In the genomic region with DNA sequence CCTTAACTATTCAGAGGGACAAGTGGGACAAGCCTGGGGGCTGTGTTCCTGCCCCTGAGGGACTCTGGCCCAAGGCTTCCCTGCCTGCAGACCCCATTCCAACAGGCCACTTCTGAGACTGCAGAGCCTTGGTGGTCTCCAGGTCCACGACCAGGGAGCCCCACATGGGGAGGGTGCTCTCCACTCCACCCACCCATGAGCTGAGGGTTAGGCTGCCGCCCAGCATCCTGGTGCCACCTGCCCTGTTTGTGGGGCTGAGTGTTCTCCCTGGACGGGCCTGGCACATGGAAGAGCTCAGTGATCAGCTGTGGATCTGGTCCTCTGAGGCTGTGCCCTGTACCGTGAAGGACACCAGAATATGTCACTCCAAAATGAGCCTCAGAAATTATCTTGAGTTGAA, we compare ENCODE assay signal across 31 cellular contexts. TPM values are rescaled to one million over a fixed set of nuclear protein-coding genes. Genes with fewer than 3 reads are reported as not detected.
"Had no signal": no experiment of that assay in that cellular context is flagged by ENCODE, and none has a peak within 500 bp of the region (broad histone marks: within the 10 kb centered on the region; RNA-seq: fewer than 3 reads in every experiment).

No MANE protein-coding gene starts in this region.

- H3K36me3 Mint-ChIP-seq: activated naive CD4-positive, alpha-beta T cell treated with anti-CD3 and anti-CD28 coated beads, Interleukin-2, amount 10 ng/mL, durations not matched to agents 7 days and 5 days; activated naive CD8-positive, alpha-beta T cell treated with anti-CD3 and anti-CD28 coated beads, Interleukin-2, amount 10 ng/mL, durations not matched to agents 7 days and 5 days; brain had no signal

- ATAC-seq: activated CD4-positive, CD25-positive, alpha-beta regulatory T cell treated with anti-CD3 and anti-CD28 coated beads, Interleukin-2, amount 50 U/mL, for 24 hours; activated CD8-positive, alpha-beta T cell treated with anti-CD3 and anti-CD28 coated beads for 36 hours; activated naive CD4-positive, alpha-beta T cell treated with anti-CD3 and anti-CD28 coated beads, Interleukin-2, amount 50 U/mL, for 72 hours; activated T-cell treated with anti-CD3 and anti-CD28 coated beads, Interleukin-2, amount 50 U/mL, for 72 hours; esophagus mucosa; foreskin keratinocyte; gastrocnemius medialis; heart left ventricle; T-helper 17 cell had no signal

- H3K4me1 Mint-ChIP-seq: activated naive CD8-positive, alpha-beta T cell treated with anti-CD3 and anti-CD28 coated beads, Interleukin-2, amount 10 ng/mL, durations not matched to agents 7 days and 5 days; brain had no signal

- H3K27ac Mint-ChIP-seq: activated B cell treated with CpG ODN at 0.5 μM for 24 hours; activated CD8-positive, alpha-beta T cell treated with anti-CD3 and anti-CD28 coated beads for 36 hours; activated naive CD4-positive, alpha-beta T cell treated with anti-CD3 and anti-CD28 coated beads, Interleukin-2, amount 10 ng/mL, durations not matched to agents 7 days and 5 days; activated naive CD4-positive, alpha-beta T cell treated with anti-CD3 and anti-CD28 coated beads, Interleukin-2, amount 50 U/mL, for 72 hours; activated naive CD8-positive, alpha-beta T cell treated with anti-CD3 and anti-CD28 coated beads, Interleukin-2, amount 10 ng/mL, durations not matched to agents 7 days and 5 days; activated T-cell treated with anti-CD3 and anti-CD28 coated beads, Interleukin-2, amount 50 U/mL, for 72 hours; brain; endodermal cell; T-helper 17 cell had no signal

- H3K9me3 Mint-ChIP-seq: activated CD8-positive, alpha-beta T cell treated with anti-CD3 and anti-CD28 coated beads for 36 hours; activated naive CD4-positive, alpha-beta T cell treated with anti-CD3 and anti-CD28 coated beads, Interleukin-2, amount 10 ng/mL, durations not matched to agents 7 days and 5 days; activated naive CD4-positive, alpha-beta T cell treated with anti-CD3 and anti-CD28 coated beads, Interleukin-2, amount 50 U/mL, for 72 hours; T-helper 2 cell treated with Interferon-gamma antibody and Interleukin-4, amounts not matched to agents 5 μg/mL and 100 μg/mL, for 36 hours had no signal

- H3K4me3 Mint-ChIP-seq: activated B cell treated with CpG ODN at 0.5 μM for 24 hours; activated CD8-positive, alpha-beta T cell treated with anti-CD3 and anti-CD28 coated beads for 36 hours; activated naive CD4-positive, alpha-beta T cell treated with anti-CD3 and anti-CD28 coated beads, Interleukin-2, amount 10 ng/mL, durations not matched to agents 7 days and 5 days; activated naive CD8-positive, alpha-beta T cell treated with anti-CD3 and anti-CD28 coated beads, Interleukin-2, amount 10 ng/mL, durations not matched to agents 7 days and 5 days; activated T-cell treated with anti-CD3 and anti-CD28 coated beads, Interleukin-2, amount 50 U/mL, for 72 hours; brain; endodermal cell; T-helper 17 cell; T-helper 2 cell treated with Interferon-gamma antibody and Interleukin-4, amounts not matched to agents 5 μg/mL and 100 μg/mL, for 36 hours had no signal

- DNase-seq: activated B cell treated with CpG ODN at 0.5 μM for 24 hours; activated CD4-positive, alpha-beta T cell treated with anti-CD3 and anti-CD28 coated beads for 48 hours; activated CD4-positive, alpha-beta T cell treated with anti-CD3 and anti-CD28 coated beads, Interleukin-2, amount 50 U/mL, for 1 hour; activated CD4-positive, alpha-beta T cell treated with anti-CD3 and anti-CD28 coated beads, Interleukin-2, amount 50 U/mL, for 48 hours; activated CD8-positive, alpha-beta T cell treated with anti-CD3 and anti-CD28 coated beads for 36 hours; activated gamma-delta T cell; activated naive CD4-positive, alpha-beta T cell; activated naive CD4-positive, alpha-beta T cell treated with anti-CD3 and anti-CD28 coated beads, Interleukin-2, amount 10 ng/mL, durations not matched to agents 7 days and 5 days; activated naive CD8-positive, alpha-beta T cell treated with anti-CD3 and anti-CD28 coated beads, Interleukin-2, amount 10 ng/mL, durations not matched to agents 7 days and 5 days; activated T-cell treated with anti-CD3 and anti-CD28 coated beads, Interleukin-2, amount 50 U/mL, for 1 hour; activated T-cell treated with anti-CD3 and anti-CD28 coated beads, Interleukin-2, amount 50 U/mL, for 72 hours; central memory CD4-positive, alpha-beta T cell; cerebellar nuclear complex; colonic mucosa; dorsolateral prefrontal cortex; effector memory CD4-positive, alpha-beta T cell; endodermal cell; foreskin keratinocyte; gastrocnemius medialis; glutamatergic neuron; heart left ventricle; T-helper 1 cell; T-helper 17 cell; T1000; WERI-Rb-1 had no signal

RNA-seq across cellular contexts. Expression of a gene that starts 2.5 kb away (rescaled TPM):
- total RNA-seq: activated B cell treated with CpG ODN at 0.5 μM for 24 hours; activated CD8-positive, alpha-beta memory T cell treated with anti-CD3 and anti-CD28 coated beads for 36 hours; activated CD8-positive, alpha-beta T cell treated with anti-CD3 and anti-CD28 coated beads for 36 hours; activated naive CD4-positive, alpha-beta T cell treated with anti-CD3 and anti-CD28 coated beads, Interleukin-2, amount 50 U/mL, for 72 hours; activated naive CD8-positive, alpha-beta T cell treated with anti-CD3 and anti-CD28 coated beads, Interleukin-2, amount 10 ng/mL, durations not matched to agents 7 days and 5 days; activated T-cell treated with anti-CD3 and anti-CD28 coated beads, Interleukin-2, amount 50 U/mL, for 72 hours; foreskin keratinocyte had no signal
